Comparison of ENCODE assay signal across 1 cellular context in genomic region chr3:194494951-194495374, GRCh38.
TF ChIP-seq lines count a peak whose summit lies in the region.

No MANE protein-coding gene starts in this region.

TF ChIP-seq in SK-N-SH, 30 proteins besides CTCF, POLR2A, EP300 and RAD21 (continued from another document):
- TF ChIP-seq, protein P1, sequence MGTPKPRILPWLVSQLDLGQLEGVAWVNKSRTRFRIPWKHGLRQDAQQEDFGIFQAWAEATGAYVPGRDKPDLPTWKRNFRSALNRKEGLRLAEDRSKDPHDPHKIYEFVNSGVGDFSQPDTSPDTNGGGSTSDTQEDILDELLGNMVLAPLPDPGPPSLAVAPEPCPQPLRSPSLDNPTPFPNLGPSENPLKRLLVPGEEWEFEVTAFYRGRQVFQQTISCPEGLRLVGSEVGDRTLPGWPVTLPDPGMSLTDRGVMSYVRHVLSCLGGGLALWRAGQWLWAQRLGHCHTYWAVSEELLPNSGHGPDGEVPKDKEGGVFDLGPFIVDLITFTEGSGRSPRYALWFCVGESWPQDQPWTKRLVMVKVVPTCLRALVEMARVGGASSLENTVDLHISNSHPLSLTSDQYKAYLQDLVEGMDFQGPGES (IDR thresholded peaks at IDR 0.05; ENCODE audit: low read depth, low read length): no peak
- TF ChIP-seq FOXM1 (IDR thresholded peaks at IDR 0.05; ENCODE audit: low read depth) (no peak), JUND (IDR thresholded peaks at IDR 0.05) (no peak), GATA2 (CRISPR knock-in tag; IDR thresholded peaks at IDR 0.05) (no peak), FOXJ3 (CRISPR knock-in tag; IDR thresholded peaks at IDR 0.05) (no peak), RXRA (IDR thresholded peaks at IDR 0.05; ENCODE audit: borderline replicate concordance, low read depth) (no peak)
- TF ChIP-seq, protein P2, sequence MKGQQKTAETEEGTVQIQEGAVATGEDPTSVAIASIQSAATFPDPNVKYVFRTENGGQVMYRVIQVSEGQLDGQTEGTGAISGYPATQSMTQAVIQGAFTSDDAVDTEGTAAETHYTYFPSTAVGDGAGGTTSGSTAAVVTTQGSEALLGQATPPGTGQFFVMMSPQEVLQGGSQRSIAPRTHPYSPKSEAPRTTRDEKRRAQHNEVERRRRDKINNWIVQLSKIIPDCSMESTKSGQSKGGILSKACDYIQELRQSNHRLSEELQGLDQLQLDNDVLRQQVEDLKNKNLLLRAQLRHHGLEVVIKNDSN (IDR thresholded peaks at IDR 0.05; ENCODE audit: borderline replicate concordance, low read depth): no peak
TF ChIP-seq in SK-N-SH: peak in this region for 0.
